9 cellular contexts compared by ENCODE assay signal in genomic region chr6:106692112-106692822, GRCh38.
DNase-seq lines count a peak whose midpoint lies in the region; ATAC-seq, FAIRE-seq and TF ChIP-seq lines count a peak whose summit lies in the region.
"Had no signal": no experiment of that assay in that cellular context is flagged by ENCODE, and none has a peak within 500 bp of the region (broad histone marks: within the 10 kb centered on the region; RNA-seq: fewer than 3 reads in every experiment).

No MANE protein-coding gene starts in this region.

- TF ChIP-seq CTCF in foreskin fibroblast (IDR thresholded peaks at IDR 0.05; ENCODE audit: low read depth, low read length) (no peak), esophagus muscularis mucosa (IDR thresholded peaks at IDR 0.05) (no peak)

- no peak overlapping the region for H3K27ac ChIP-seq in esophagus muscularis mucosa (replicated peaks in 1 of 4)

- no peaks in the 10 kb centered on the region for H3K9me3 ChIP-seq in esophagus muscularis mucosa

- peak; percentile 87 for FAIRE-seq in RCC 7860 (lab: Jason Lieb, UNC)

- H3K4me1 ChIP-seq in esophagus muscularis mucosa: peaks cover 0 to 12% (median 3%) of the 10 kb centered on the region in 4 donors

- no peak for TF ChIP-seq EP300 in esophagus muscularis mucosa (IDR thresholded peaks at IDR 0.05)

- DNase-seq in H4 (ENCODE audit: low spot score) (peak; percentile 67), RCC 7860 (ENCODE audit: low spot score) (peak; percentile 52), foreskin fibroblast (peak; percentile 43 to 72), putamen (ENCODE audit: low spot score) (peak; percentile 19), esophagus muscularis mucosa (ENCODE audit: extremely low spot score) (no peak), activated gamma-delta T cell treated with Interleukin-2 at 50 U/mL for 16 hours (no peak)
- no peak for DNase-seq in effector CD8-positive, alpha-beta T cell (lab: John Stamatoyannopoulos, UW)
- DNase-seq: activated T-cell treated with anti-CD3 and anti-CD28 coated beads, Interleukin-2, amount 50 U/mL, for 48 hours had no signal

- no peaks in the 10 kb centered on the region for H3K36me3 ChIP-seq in esophagus muscularis mucosa

- no peak for TF ChIP-seq POLR2A in esophagus muscularis mucosa (IDR thresholded peaks at IDR 0.05; ENCODE audit: low read depth)

- H3K4me3 ChIP-seq in foreskin fibroblast (ENCODE audit: low read depth in 1 of 2, low read length in 2 of 2) (no peak overlapping the region), esophagus muscularis mucosa (no peak overlapping the region)

- no peaks in the 10 kb centered on the region for H3K27me3 ChIP-seq in esophagus muscularis mucosa

- ATAC-seq in GM19452 (IDR thresholded peaks at IDR 0.05; ENCODE audit: unreplicated experiment): no peak

- WGBS in esophagus muscularis mucosa: 42% methylated on average over 6 of the region's 6 CpGs

- intact Hi-C loops in esophagus muscularis mucosa (cut with DNase I): no loop called here

Comparison
In these comparisons a context has a peak if more than half of its experiments do, and no peak if none do; other contexts are left out.
1. DNase-seq: peak in H4 (single experiment), RCC 7860 (single experiment), foreskin fibroblast (2 of 2) and putamen (single experiment); none in effector CD8-positive, alpha-beta T cell (single experiment), esophagus muscularis mucosa (single experiment) and activated gamma-delta T cell treated with Interleukin-2 at 50 U/mL for 16 hours (single experiment).